ENCODE assay signal across 1 cellular context in the genomic region with DNA sequence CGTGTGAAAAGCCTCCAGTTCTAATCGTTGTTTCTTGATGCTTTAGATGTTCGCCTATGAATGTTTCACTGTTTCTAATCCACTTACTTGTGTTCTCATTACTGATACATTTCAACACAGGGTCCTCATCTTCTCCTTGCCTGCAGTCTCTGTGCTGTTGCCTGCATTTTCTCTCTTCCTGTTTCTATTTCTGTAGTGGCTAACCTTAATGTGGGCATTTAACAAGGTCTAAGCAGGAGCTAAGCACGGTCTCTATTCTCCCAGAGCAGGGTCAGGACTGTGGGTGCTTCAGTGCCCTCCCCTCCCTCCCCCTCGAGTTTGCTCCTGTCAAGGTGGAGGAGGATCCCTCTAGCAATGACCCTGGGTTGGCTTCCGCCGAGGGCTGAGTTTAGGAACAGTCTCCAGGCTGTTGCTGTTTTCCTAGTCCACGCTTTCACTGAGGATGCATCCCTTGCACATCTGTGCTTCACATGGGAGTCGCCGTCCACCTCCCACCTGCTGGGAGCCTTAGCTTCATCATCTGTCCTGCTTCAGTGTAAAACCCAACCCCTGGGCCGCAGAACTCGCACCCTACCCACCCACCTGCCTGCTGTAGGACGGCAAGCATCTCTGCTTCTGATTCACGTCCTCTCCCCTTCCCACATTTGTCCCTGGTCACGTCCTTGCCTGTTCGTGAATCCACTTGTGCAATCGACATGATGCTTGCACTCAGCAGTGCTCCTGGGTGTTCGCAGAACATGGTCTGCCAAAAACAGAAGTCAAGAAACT.
TF ChIP-seq lines count a peak whose summit lies in the region.

No MANE protein-coding gene starts in this region.

TF ChIP-seq in SK-N-SH, 30 proteins besides CTCF, POLR2A, EP300 and RAD21:
- no peak for TF ChIP-seq NFIC (IDR thresholded peaks at IDR 0.05; ENCODE audit: borderline replicate concordance)
- no peak for TF ChIP-seq POLR2AphosphoS5 (IDR thresholded peaks at IDR 0.05; ENCODE audit: low read depth, low read length)
- no peak for TF ChIP-seq USF2 (IDR thresholded peaks at IDR 0.05; ENCODE audit: borderline replicate concordance, low read depth, low read length)
- no peak for TF ChIP-seq JUND (IDR thresholded peaks at IDR 0.05)
- TF ChIP-seq, protein P1, sequence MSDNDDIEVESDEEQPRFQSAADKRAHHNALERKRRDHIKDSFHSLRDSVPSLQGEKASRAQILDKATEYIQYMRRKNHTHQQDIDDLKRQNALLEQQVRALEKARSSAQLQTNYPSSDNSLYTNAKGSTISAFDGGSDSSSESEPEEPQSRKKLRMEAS (IDR thresholded peaks at IDR 0.05; ENCODE audit: low read depth) = no peak
